Comparison of ENCODE assay signal across 18 cellular contexts in the genomic region with DNA sequence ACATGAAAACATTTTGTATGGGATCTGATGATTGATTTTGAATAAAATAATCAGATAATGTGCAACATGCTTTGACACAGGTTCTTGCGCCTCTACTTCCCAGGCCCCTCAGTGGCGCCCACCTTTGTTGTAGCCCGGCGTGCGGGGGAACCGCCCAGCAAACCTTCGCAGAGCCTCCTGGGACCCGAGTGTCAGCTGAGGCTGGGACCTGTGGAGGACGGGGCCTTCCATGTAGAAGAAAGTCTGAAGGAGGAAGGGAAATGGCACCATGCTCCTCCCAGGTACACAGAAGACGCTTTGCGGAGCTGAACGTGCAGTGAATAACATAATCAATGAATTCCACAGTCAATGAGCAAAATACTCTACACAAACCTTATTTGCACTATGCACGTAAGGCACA.
"Had no signal": no experiment of that assay in that cellular context is flagged by ENCODE, and none has a peak within 500 bp of the region (broad histone marks: within the 10 kb centered on the region; RNA-seq: fewer than 3 reads in every experiment).

No MANE protein-coding gene starts in this region.

- H3K36me3 Mint-ChIP-seq: memory B cell; natural killer cell treated with Interleukin-12 subunit alpha and Interleukin-12 subunit beta and Interleukin-15 and Interleukin-18, amount 100 ng/mL, for 72 hours; stimulated activated effector memory CD8-positive, alpha-beta T cell treated with anti-CD3 and anti-CD28 coated beads, Interleukin-12 subunit alpha, Interleukin-12 subunit beta, amount 100 ng/mL, for 72 hours had no signal

- H3K9me3 Mint-ChIP-seq: memory B cell; natural killer cell treated with Interleukin-12 subunit alpha and Interleukin-12 subunit beta and Interleukin-15 and Interleukin-18, amount 100 ng/mL, for 72 hours; stimulated activated effector memory CD8-positive, alpha-beta T cell treated with anti-CD3 and anti-CD28 coated beads, Interleukin-12 subunit alpha, Interleukin-12 subunit beta, amount 100 ng/mL, for 72 hours; stimulated activated naive CD8-positive, alpha-beta T cell treated with anti-CD3 and anti-CD28 coated beads, Interleukin-15, Interleukin-2, amounts not matched to agents 100 ng/mL and 50 ng/mL, for 24 hours had no signal

- H3K27me3 ChIP-seq: tibial nerve had no signal

- H3K36me3 ChIP-seq: heart left ventricle, lower lobe of right lung, tibial nerve had no signal

- H3K4me1 ChIP-seq: lower lobe of right lung had no signal

- H3K4me3 ChIP-seq: heart left ventricle, lower lobe of right lung, smooth muscle cell, tibial nerve had no signal

- H3K9me3 ChIP-seq: heart left ventricle, lower lobe of right lung, tibial nerve had no signal

- DNase-seq: caudate nucleus; effector memory CD4-positive, alpha-beta T cell; hippocampal formation; kidney glomerular epithelial cell; lower lobe of right lung; midbrain; occipital lobe; stimulated activated CD4-positive, alpha-beta T cell treated with anti-CD3 and anti-CD28 coated beads, Interleukin-4, amount 100 ng/mL, for 1 hour; stimulated activated CD8-positive, alpha-beta memory T cell treated with anti-CD3 and anti-CD28 coated beads, Interleukin-4, amount 100 ng/mL, for 48 hours had no signal

- H3K27ac Mint-ChIP-seq: memory B cell; natural killer cell treated with Interleukin-12 subunit alpha and Interleukin-12 subunit beta and Interleukin-15 and Interleukin-18, amount 100 ng/mL, for 72 hours; stimulated activated effector memory CD8-positive, alpha-beta T cell treated with anti-CD3 and anti-CD28 coated beads, Interleukin-12 subunit alpha, Interleukin-12 subunit beta, amount 100 ng/mL, for 72 hours; stimulated activated naive CD8-positive, alpha-beta T cell treated with anti-CD3 and anti-CD28 coated beads, Interleukin-15, Interleukin-2, amounts not matched to agents 100 ng/mL and 50 ng/mL, for 24 hours had no signal

- H3K4me1 Mint-ChIP-seq: memory B cell; stimulated activated effector memory CD8-positive, alpha-beta T cell treated with anti-CD3 and anti-CD28 coated beads, Interleukin-12 subunit alpha, Interleukin-12 subunit beta, amount 100 ng/mL, for 72 hours had no signal

- ATAC-seq: esophagus mucosa; heart left ventricle; left lobe of liver; lower lobe of right lung; natural killer cell treated with Interleukin-12 subunit alpha and Interleukin-12 subunit beta and Interleukin-15 and Interleukin-18, amount 100 ng/mL, for 72 hours; stimulated activated effector memory CD8-positive, alpha-beta T cell treated with anti-CD3 and anti-CD28 coated beads, Interleukin-12 subunit alpha, Interleukin-12 subunit beta, amount 100 ng/mL, for 72 hours had no signal

- H3K4me2 ChIP-seq: smooth muscle cell had no signal

- H3K27ac ChIP-seq: heart left ventricle, lower lobe of right lung, tibial nerve had no signal

- H3K4me3 Mint-ChIP-seq: memory B cell; natural killer cell treated with Interleukin-12 subunit alpha and Interleukin-12 subunit beta and Interleukin-15 and Interleukin-18, amount 100 ng/mL, for 72 hours; stimulated activated effector memory CD8-positive, alpha-beta T cell treated with anti-CD3 and anti-CD28 coated beads, Interleukin-12 subunit alpha, Interleukin-12 subunit beta, amount 100 ng/mL, for 72 hours; stimulated activated naive CD8-positive, alpha-beta T cell treated with anti-CD3 and anti-CD28 coated beads, Interleukin-15, Interleukin-2, amounts not matched to agents 100 ng/mL and 50 ng/mL, for 24 hours had no signal
